Comparison of ENCODE assay signal across 19 cellular contexts in the genomic region with DNA sequence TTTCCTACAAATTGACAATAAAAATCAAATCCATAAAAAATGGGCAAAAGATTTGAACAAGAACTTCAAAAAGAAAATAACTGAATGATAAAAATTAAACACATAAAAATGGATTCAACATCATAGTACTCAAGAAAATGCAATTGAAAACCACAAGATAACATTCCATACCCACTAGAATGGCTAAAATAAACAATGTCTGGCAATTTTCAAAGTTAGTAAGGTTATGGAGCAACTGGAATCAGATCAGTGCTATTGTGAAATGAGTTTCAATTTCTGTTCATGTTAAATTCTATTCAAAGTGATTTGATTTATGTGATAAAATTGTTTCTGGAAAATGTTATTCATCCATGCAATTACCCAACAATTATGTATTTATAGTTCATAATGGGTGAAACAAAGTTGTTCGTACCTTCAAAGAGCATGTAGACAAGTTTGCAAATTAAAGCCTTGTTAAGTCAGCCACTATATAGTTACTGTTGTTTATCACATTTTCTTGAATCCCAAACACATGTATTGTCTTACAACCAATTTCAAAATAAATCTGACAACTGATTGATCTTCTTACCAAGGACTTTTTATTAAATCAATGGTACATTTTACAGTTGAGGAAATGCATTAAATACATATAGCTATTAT.
DNase-seq lines count a peak whose midpoint lies in the region; ATAC-seq and TF ChIP-seq lines count a peak whose summit lies in the region.
"Had no signal": no experiment of that assay in that cellular context is flagged by ENCODE, and none has a peak within 500 bp of the region (broad histone marks: within the 10 kb centered on the region; RNA-seq: fewer than 3 reads in every experiment).

No MANE protein-coding gene starts in this region.

- intact Hi-C loops in posterior vena cava (cut with DNase I), result loop anchor here in 1 of 2 donors (10.0 kb wide), 1 partner anchor 154 kb away; no protein-coding TSS in a partner anchor

- peaks cover 12% of the 10 kb centered on the region for H3K4me1 ChIP-seq in ACC112 (ENCODE audit: control insufficient read depth, insufficient read depth, low read length, unreplicated experiment)
- H3K4me1 ChIP-seq: gastrocnemius medialis had no signal

- no peaks in the 10 kb centered on the region for H3K27me3 Mint-ChIP-seq in HFFc6 (ENCODE audit: insufficient read depth)
- no peaks in the 10 kb centered on the region for H3K27me3 Mint-ChIP-seq in stimulated activated naive CD8-positive, alpha-beta T cell treated with anti-CD3 and anti-CD28 coated beads, Interleukin-15, amount 100 ng/mL, for 72 hours
- H3K27me3 Mint-ChIP-seq: activated CD4-positive, alpha-beta T cell treated with anti-CD3 and anti-CD28 coated beads, Interleukin-2, amount 10 ng/mL, durations not matched to agents 24 days and 14 days; activated naive CD8-positive, alpha-beta T cell treated with anti-CD3 and anti-CD28 coated beads for 36 hours had no signal

- no peak for ATAC-seq in GM21526 (IDR thresholded peaks at IDR 0.05; ENCODE audit: low FRiP score, unreplicated experiment)
- ATAC-seq in stimulated activated naive CD8-positive, alpha-beta T cell treated with anti-CD3 and anti-CD28 coated beads, Interleukin-15, amount 100 ng/mL, for 72 hours, result no peak
- ATAC-seq: gastrocnemius medialis; stimulated activated naive CD8-positive, alpha-beta T cell treated with anti-CD3 and anti-CD28 coated beads, Interleukin-15, Interleukin-2, amounts not matched to agents 100 U/mL and 50 U/mL, for 24 hours had no signal

- no peak overlapping the region for H3K4me3 Mint-ChIP-seq in HFFc6
- no peak overlapping the region for H3K4me3 Mint-ChIP-seq in stimulated activated naive CD8-positive, alpha-beta T cell treated with anti-CD3 and anti-CD28 coated beads, Interleukin-15, amount 100 ng/mL, for 72 hours
- H3K4me3 Mint-ChIP-seq: activated CD4-positive, alpha-beta T cell treated with anti-CD3 and anti-CD28 coated beads, Interleukin-2, amount 10 ng/mL, durations not matched to agents 24 days and 14 days; activated naive CD8-positive, alpha-beta T cell treated with anti-CD3 and anti-CD28 coated beads for 36 hours had no signal

- in situ Hi-C loops in astrocyte of the spinal cord (cut with HindIII; ENCODE audit: low sequenced_read_pairs), result no loop called here

- H3K4me1 Mint-ChIP-seq in HFFc6 (ENCODE audit: low read depth), result 0 out of 2 replicates have a peak, but pooled peaks cover 4% of the 10 kb centered on the region
- peaks cover under 1% of the 10 kb centered on the region for H3K4me1 Mint-ChIP-seq in stimulated activated naive CD8-positive, alpha-beta T cell treated with anti-CD3 and anti-CD28 coated beads, Interleukin-15, amount 100 ng/mL, for 72 hours
- H3K4me1 Mint-ChIP-seq: activated CD4-positive, alpha-beta T cell treated with anti-CD3 and anti-CD28 coated beads, Interleukin-2, amount 10 ng/mL, durations not matched to agents 24 days and 14 days; activated naive CD8-positive, alpha-beta T cell treated with anti-CD3 and anti-CD28 coated beads for 36 hours had no signal

- no peaks in the 10 kb centered on the region for H3K9me3 Mint-ChIP-seq in HFFc6
- H3K9me3 Mint-ChIP-seq in stimulated activated naive CD8-positive, alpha-beta T cell treated with anti-CD3 and anti-CD28 coated beads, Interleukin-15, amount 100 ng/mL, for 72 hours, result no peaks in the 10 kb centered on the region

- TF ChIP-seq CTCF in HFFc6 (IDR thresholded peaks at IDR 0.05) (no peak), astrocyte of the spinal cord (IDR thresholded peaks at IDR 0.05; ENCODE audit: low read depth, low read length) (no peak)

- H3K4me3 ChIP-seq in ACC112 (ENCODE audit: low read depth, low read length) (peak overlapping the region; percentile 30), astrocyte of the spinal cord (ENCODE audit: low read depth, low read length) (no peak overlapping the region)
- H3K4me3 ChIP-seq: coronary artery, gastrocnemius medialis, vagina had no signal

- DNase-seq in HFFc6, result peak; percentile 19
- peak; percentile 68 for DNase-seq in astrocyte of the spinal cord (ENCODE audit: low read depth, low spot score)
- DNase-seq in glomerular visceral epithelial cell (ENCODE audit: extremely low spot score), result peak; percentile 24
- no peak for DNase-seq in GF-D8 (lab: John Stamatoyannopoulos, UW)
- DNase-seq in posterior vena cava (ENCODE audit: low spot score), result no peak
- no peak for DNase-seq in stimulated activated naive CD8-positive, alpha-beta T cell treated with anti-CD3 and anti-CD28 coated beads, Interleukin-15, amount 100 ng/mL, for 72 hours
- DNase-seq: activated CD4-positive, alpha-beta T cell treated with anti-CD3 and anti-CD28 coated beads, Interleukin-2, amount 10 ng/mL, durations not matched to agents 24 days and 14 days; activated naive CD8-positive, alpha-beta T cell treated with anti-CD3 and anti-CD28 coated beads for 36 hours; DMS 273 treated with DMSO at 0.1 percent for 48 hours; gastrocnemius medialis; NCI-H2171; nucleus accumbens; SIG-M5; stimulated activated naive CD8-positive, alpha-beta T cell treated with anti-CD3 and anti-CD28 coated beads, Interleukin-15, Interleukin-2, amounts not matched to agents 100 U/mL and 50 U/mL, for 24 hours; T1000 had no signal

- no peaks in the 10 kb centered on the region for H3K36me3 ChIP-seq in ACC112 (ENCODE audit: insufficient read depth, low read length)
- H3K36me3 ChIP-seq: gastrocnemius medialis, vagina had no signal

- H3K79me2 ChIP-seq in ACC112 (ENCODE audit: control insufficient read depth, insufficient read depth, low read length, unreplicated experiment), result no peaks in the 10 kb centered on the region

- H3K27me3 ChIP-seq in ACC112 (ENCODE audit: insufficient read depth, low read length), result no peaks in the 10 kb centered on the region
- H3K27me3 ChIP-seq: gastrocnemius medialis, vagina had no signal

- peak overlapping the region; percentile 42 for H2AFZ ChIP-seq in ACC112 (ENCODE audit: low read length, unreplicated experiment)

- H3K36me3 Mint-ChIP-seq in HFFc6 (ENCODE audit: low read depth), result no peaks in the 10 kb centered on the region

- no peak overlapping the region for H3K27ac Mint-ChIP-seq in HFFc6
- H3K27ac Mint-ChIP-seq in stimulated activated naive CD8-positive, alpha-beta T cell treated with anti-CD3 and anti-CD28 coated beads, Interleukin-15, amount 100 ng/mL, for 72 hours, result no peak overlapping the region
- H3K27ac Mint-ChIP-seq: activated CD4-positive, alpha-beta T cell treated with anti-CD3 and anti-CD28 coated beads, Interleukin-2, amount 10 ng/mL, durations not matched to agents 24 days and 14 days; activated naive CD8-positive, alpha-beta T cell treated with anti-CD3 and anti-CD28 coated beads for 36 hours had no signal

- H3K27ac ChIP-seq in ACC112 (ENCODE audit: low read depth, low read length), result peak overlapping the region; percentile 38
- H3K27ac ChIP-seq: coronary artery, gastrocnemius medialis, vagina had no signal

Comparison
In these comparisons a context has a peak if more than half of its experiments do, and no peak if none do; other contexts are left out.
1. DNase-seq: peak in HFFc6 (single experiment), astrocyte of the spinal cord (single experiment) and glomerular visceral epithelial cell (single experiment); none in GF-D8 (single experiment), posterior vena cava (single experiment) and stimulated activated naive CD8-positive, alpha-beta T cell treated with anti-CD3 and anti-CD28 coated beads, Interleukin-15, amount 100 ng/mL, for 72 hours (0 of 2).